Comparison of ENCODE assay signal across 10 cellular contexts in the genomic region with DNA sequence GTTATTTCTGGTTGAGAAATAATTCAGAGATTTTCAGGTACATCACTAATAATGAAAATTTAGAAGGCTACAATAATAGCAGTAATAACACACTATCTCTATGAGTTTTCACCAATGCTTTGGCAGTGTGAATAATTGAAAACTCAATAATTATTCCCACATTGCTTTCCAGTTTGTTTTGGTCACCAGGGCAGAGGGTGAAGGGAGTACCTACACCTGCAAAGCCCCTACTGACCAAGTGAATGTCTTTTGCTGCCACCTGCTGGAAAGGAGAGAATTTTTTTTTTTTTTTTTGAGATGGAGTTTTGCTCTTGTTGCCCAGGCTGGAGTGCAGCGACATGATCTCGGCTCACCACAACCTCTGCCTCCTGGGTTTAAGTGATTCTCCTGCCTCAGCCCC. TPM values are rescaled to one million over a fixed set of nuclear protein-coding genes. Genes with fewer than 3 reads are reported as not detected.
A peak's percentile ranks its signal among the peaks of the same experiment; 100 is the strongest.
DNase-seq lines count a peak whose midpoint lies in the region; ATAC-seq, FAIRE-seq and TF ChIP-seq lines count a peak whose summit lies in the region.
"Had no signal": no experiment of that assay in that cellular context is flagged by ENCODE, and none has a peak within 500 bp of the region (broad histone marks: within the 10 kb centered on the region; RNA-seq: fewer than 3 reads in every experiment).

No MANE protein-coding gene starts in this region.

- dilution Hi-C loops in keratinocyte (cut with MboI; ENCODE audit: extremely low pct_ligation_motif_present, low sequenced_read_pairs), result no loop called here

- no peak overlapping the region for H3K4me2 ChIP-seq in keratinocyte (ENCODE audit: control insufficient read depth, extremely low read depth, insufficient read depth, low read depth, low read length)

- no peaks in the 10 kb centered on the region for H3K79me2 ChIP-seq in keratinocyte (ENCODE audit: control insufficient read depth, insufficient read depth, low read length)

- H3K9me3 ChIP-seq in RWPE2 (ENCODE audit: severe bottlenecking), result no peaks in the 10 kb centered on the region
- H3K9me3 ChIP-seq in keratinocyte (ENCODE audit: control insufficient read depth, low read depth, low read length), result no peaks in the 10 kb centered on the region
- no peaks in the 10 kb centered on the region for H3K9me3 ChIP-seq in CD8-positive, alpha-beta T cell (ENCODE audit: low read length)
- H3K9me3 ChIP-seq: breast epithelium had no signal

- no peaks in the 10 kb centered on the region for H3K36me3 Mint-ChIP-seq in HFFc6 (ENCODE audit: low read depth)
- H3K36me3 Mint-ChIP-seq in activated naive CD4-positive, alpha-beta T cell treated with anti-CD3 and anti-CD28 coated beads for 36 hours (ENCODE audit: low read depth), result no peaks in the 10 kb centered on the region
- no peaks in the 10 kb centered on the region for H3K36me3 Mint-ChIP-seq in CD8-positive, alpha-beta T cell
- H3K36me3 Mint-ChIP-seq: memory B cell had no signal

- CTCF ChIA-PET in activated naive CD4-positive, alpha-beta T cell treated with anti-CD3 and anti-CD28 coated beads for 36 hours (lab: Charles Lee), result interaction anchor here (0.6 to 4.1 kb wide), 8 partner anchors 17 to 544 kb away, joined by 3 to 22 read pairs (median 4); no protein-coding TSS in a partner anchor
- CTCF ChIA-PET in CD8-positive, alpha-beta T cell (lab: Charles Lee), result interaction anchor here (1.9 kb wide), 1 partner anchor 25 kb away, joined by 12 read pairs; no protein-coding TSS in a partner anchor

- no peaks in the 10 kb centered on the region for H3K4me1 ChIP-seq in RWPE2 (ENCODE audit: insufficient read depth, poor library complexity, severe bottlenecking)
- no peaks in the 10 kb centered on the region for H3K4me1 ChIP-seq in keratinocyte (ENCODE audit: control insufficient read depth, extremely low read depth, insufficient read depth, low read length)
- H3K4me1 ChIP-seq in CD8-positive, alpha-beta T cell (ENCODE audit: insufficient read depth, low read length), result peaks cover 3% of the 10 kb centered on the region
- H3K4me1 ChIP-seq: breast epithelium had no signal

- no peak overlapping the region for H2AFZ ChIP-seq in keratinocyte (ENCODE audit: control insufficient read depth, low read length)

- H3K27me3 ChIP-seq in RWPE2 (ENCODE audit: insufficient read depth, poor library complexity, severe bottlenecking), result peaks cover 53% of the 10 kb centered on the region
- peaks cover 47% of the 10 kb centered on the region for H3K27me3 ChIP-seq in keratinocyte (ENCODE audit: control insufficient read depth, extremely low read depth, insufficient read depth, low read length)
- H3K27me3 ChIP-seq in CD8-positive, alpha-beta T cell (ENCODE audit: insufficient read depth, low read length), result peaks cover 4% of the 10 kb centered on the region

- H4K20me1 ChIP-seq in keratinocyte (ENCODE audit: control insufficient read depth, extremely low read depth, insufficient read depth, low read length), result no peaks in the 10 kb centered on the region

- no peaks in the 10 kb centered on the region for H3K4me1 Mint-ChIP-seq in HFFc6 (ENCODE audit: low read depth)
- peaks cover 12% of the 10 kb centered on the region for H3K4me1 Mint-ChIP-seq in activated naive CD4-positive, alpha-beta T cell treated with anti-CD3 and anti-CD28 coated beads for 36 hours (ENCODE audit: low read depth)
- H3K4me1 Mint-ChIP-seq in CD8-positive, alpha-beta T cell (ENCODE audit: low read depth), result peaks cover 9% of the 10 kb centered on the region

- TF ChIP-seq CTCF in HFFc6 (IDR thresholded peaks at IDR 0.05) (peak; percentile 61), RWPE2 (IDR thresholded peaks at IDR 0.05; ENCODE audit: poor library complexity, severe bottlenecking) (peak; percentile 51), keratinocyte (optimal IDR thresholded peaks at IDR 0.05 in 1 of 3, IDR thresholded peaks at IDR 0.05 in 1 of 3, conservative IDR thresholded peaks at IDR 0.05 in 1 of 3; ENCODE audit: extremely low read depth in 1 of 3, insufficient read depth in 2 of 3, low read length in 3 of 3) (peak; percentile 20 to 39 (median 31))
- TF ChIP-seq CTCF in CD8-positive, alpha-beta T cell (IDR thresholded peaks at IDR 0.05), result no peak

- POLR2A ChIA-PET in CD8-positive, alpha-beta T cell (lab: Charles Lee), result no interaction called here

- no peaks in the 10 kb centered on the region for H3K9me1 ChIP-seq in keratinocyte (ENCODE audit: control insufficient read depth, extremely low read depth, insufficient read depth, low read length)

- H3K36me3 ChIP-seq in RWPE2 (ENCODE audit: low read depth), result no peaks in the 10 kb centered on the region
- no peaks in the 10 kb centered on the region for H3K36me3 ChIP-seq in keratinocyte (ENCODE audit: control insufficient read depth in 2 of 2, extremely low read depth in 1 of 2, insufficient read depth in 2 of 2, low read length in 2 of 2)
- H3K36me3 ChIP-seq in CD8-positive, alpha-beta T cell (ENCODE audit: insufficient read depth, low read length), result no peaks in the 10 kb centered on the region
- H3K36me3 ChIP-seq: breast epithelium had no signal

- H3K27ac Mint-ChIP-seq in HFFc6, result no peak overlapping the region
- no peak overlapping the region for H3K27ac Mint-ChIP-seq in activated naive CD4-positive, alpha-beta T cell treated with anti-CD3 and anti-CD28 coated beads for 36 hours
- no peak overlapping the region for H3K27ac Mint-ChIP-seq in CD8-positive, alpha-beta T cell
- H3K27ac Mint-ChIP-seq: memory B cell had no signal

- no peak overlapping the region for H3K4me3 ChIP-seq in RWPE2 (ENCODE audit: severe bottlenecking)
- no peak overlapping the region for H3K4me3 ChIP-seq in keratinocyte (ENCODE audit: control insufficient read depth in 2 of 3, extremely low read depth in 1 of 3, insufficient read depth in 2 of 3, low read depth in 1 of 3, low read length in 3 of 3)
- no peak overlapping the region for H3K4me3 ChIP-seq in CD8-positive, alpha-beta T cell (ENCODE audit: low read depth, low read length)
- H3K4me3 ChIP-seq: breast epithelium had no signal

- ATAC-seq in RWPE2 (ENCODE audit: low read depth), result no peak
- ATAC-seq in CD8-positive, alpha-beta T cell, result no peak

- no peak overlapping the region for H3K4me3 Mint-ChIP-seq in HFFc6
- H3K4me3 Mint-ChIP-seq in activated naive CD4-positive, alpha-beta T cell treated with anti-CD3 and anti-CD28 coated beads for 36 hours, result no peak overlapping the region
- H3K4me3 Mint-ChIP-seq in CD8-positive, alpha-beta T cell, result no peak overlapping the region
- H3K4me3 Mint-ChIP-seq: memory B cell had no signal

- DNase-seq in DMS53 treated with DMSO at 0.1 percent for 48 hours (lab: John Stamatoyannopoulos, UW; ENCODE audit: unreplicated experiment) (peak; percentile 8), HFFc6 (no peak), RWPE2 (ENCODE audit: low spot score) (no peak), keratinocyte (ENCODE audit: low read depth, low spot score) (no peak), AML-193 (lab: John Stamatoyannopoulos, UW) (no peak), AG08396 (ENCODE audit: low spot score) (no peak)
- DNase-seq in activated naive CD4-positive, alpha-beta T cell treated with anti-CD3 and anti-CD28 coated beads for 36 hours, result no peak
- DNase-seq in CD8-positive, alpha-beta T cell, result no peak

- no peak overlapping the region for H3K9ac ChIP-seq in keratinocyte (ENCODE audit: control insufficient read depth, extremely low read depth, insufficient read depth, low read length)

- H3K27me3 Mint-ChIP-seq in HFFc6 (ENCODE audit: insufficient read depth), result peaks cover 28% of the 10 kb centered on the region
- H3K27me3 Mint-ChIP-seq in activated naive CD4-positive, alpha-beta T cell treated with anti-CD3 and anti-CD28 coated beads for 36 hours (ENCODE audit: low read depth), result peaks cover 61% of the 10 kb centered on the region
- peaks cover 62% of the 10 kb centered on the region for H3K27me3 Mint-ChIP-seq in CD8-positive, alpha-beta T cell (ENCODE audit: low read depth)

- no peak overlapping the region for H3K27ac ChIP-seq in RWPE2 (ENCODE audit: poor library complexity, severe bottlenecking)
- H3K27ac ChIP-seq in keratinocyte (ENCODE audit: control insufficient read depth, insufficient read depth, low read length), result no peak overlapping the region
- no peak overlapping the region for H3K27ac ChIP-seq in CD8-positive, alpha-beta T cell (ENCODE audit: low read depth, low read length)
- H3K27ac ChIP-seq: breast epithelium had no signal

- no peaks in the 10 kb centered on the region for H3K9me3 Mint-ChIP-seq in HFFc6
- no peaks in the 10 kb centered on the region for H3K9me3 Mint-ChIP-seq in activated naive CD4-positive, alpha-beta T cell treated with anti-CD3 and anti-CD28 coated beads for 36 hours
- H3K9me3 Mint-ChIP-seq in CD8-positive, alpha-beta T cell, result no peaks in the 10 kb centered on the region
- H3K9me3 Mint-ChIP-seq: memory B cell had no signal

- intact Hi-C loops in activated naive CD4-positive, alpha-beta T cell treated with anti-CD3 and anti-CD28 coated beads for 36 hours (cut with micrococcal nuclease), result loop anchor here (1.0 to 10.0 kb wide), 3 partner anchors 24 to 544 kb away; no protein-coding TSS in a partner anchor
- intact Hi-C loops in CD8-positive, alpha-beta T cell (cut with DNase I, micrococcal nuclease), result loop anchor here in 1 of 2 experiments (2.0 kb wide), 1 partner anchor 544 kb away; no protein-coding TSS in a partner anchor

- no peak for FAIRE-seq in keratinocyte (lab: Jason Lieb, UNC)

RNA-seq across cellular contexts. Expression of a gene that starts 3.2 kb away (rescaled TPM):
- not detected for total RNA-seq in HFFc6 (2021; fragmentation: NEBNext Ultra II Directional; extraction: Animal tissue kit (Norgen Biotek cat#: 25700))
- not detected in 3 replicates for polyA plus RNA-seq in keratinocyte
- not detected for polyA plus RNA-seq in keratinocyte (2011; ENCODE audit: low read depth)
- polyA plus RNA-seq in keratinocyte (2011; cell fraction: cytosol; rRNA removed), result not detected in 2 replicates
- polyA plus RNA-seq in keratinocyte (2011; cell fraction: nucleus; rRNA removed), result not detected in 2 replicates
- not detected in 2 replicates for polyA plus RNA-seq in keratinocyte (2012; ENCODE audit: low replicate concordance)
- polyA minus RNA-seq in keratinocyte, result 0.07 TPM in 1 of 3 replicates, not detected in the others
- polyA minus RNA-seq in keratinocyte (2011; cell fraction: cytosol; rRNA and poly(A)+ RNA removed), result not detected
- not detected in 2 replicates for polyA minus RNA-seq in keratinocyte (2011; cell fraction: nucleus; rRNA and poly(A)+ RNA removed)
- total RNA-seq in activated naive CD4-positive, alpha-beta T cell treated with anti-CD3 and anti-CD28 coated beads for 36 hours, result not detected
- total RNA-seq in CD8-positive, alpha-beta T cell, result not detected
